1 cellular context compared by ENCODE assay signal in genomic region chr9:33721674-33722358, GRCh38.
TF ChIP-seq lines count a peak whose summit lies in the region.

No MANE protein-coding gene starts in this region.

TF ChIP-seq in SK-N-SH, 30 proteins besides CTCF, POLR2A, EP300 and RAD21 (continued from another document):
- TF ChIP-seq, protein P1, sequence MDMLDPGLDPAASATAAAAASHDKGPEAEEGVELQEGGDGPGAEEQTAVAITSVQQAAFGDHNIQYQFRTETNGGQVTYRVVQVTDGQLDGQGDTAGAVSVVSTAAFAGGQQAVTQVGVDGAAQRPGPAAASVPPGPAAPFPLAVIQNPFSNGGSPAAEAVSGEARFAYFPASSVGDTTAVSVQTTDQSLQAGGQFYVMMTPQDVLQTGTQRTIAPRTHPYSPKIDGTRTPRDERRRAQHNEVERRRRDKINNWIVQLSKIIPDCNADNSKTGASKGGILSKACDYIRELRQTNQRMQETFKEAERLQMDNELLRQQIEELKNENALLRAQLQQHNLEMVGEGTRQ (IDR thresholded peaks at IDR 0.05; ENCODE audit: borderline replicate concordance, low read depth, low read length): no peak
- TF ChIP-seq TEAD4 (IDR thresholded peaks at IDR 0.05; ENCODE audit: borderline replicate concordance, insufficient read depth) (no peak), GABPA (IDR thresholded peaks at IDR 0.05; ENCODE audit: low read depth) (no peak), TAF1 (IDR thresholded peaks at IDR 0.05; ENCODE audit: borderline replicate concordance, low read depth, low read length) (no peak), FOXM1 (IDR thresholded peaks at IDR 0.05; ENCODE audit: low read depth) (peak; percentile 72; the same call in 1 of the 2 replicates), FOXJ3 (CRISPR knock-in tag; IDR thresholded peaks at IDR 0.05) (no peak), MEF2A (IDR thresholded peaks at IDR 0.05; ENCODE audit: borderline replicate concordance, low read depth) (no peak), MAX (IDR thresholded peaks at IDR 0.05; ENCODE audit: low read depth) (peak; percentile 94), SMC3 (IDR thresholded peaks at IDR 0.05; ENCODE audit: low read depth, low read length) (peak; percentile 100), EZH2phosphoT487 (IDR thresholded peaks at IDR 0.05; ENCODE audit: borderline replicate concordance, low read depth) (no peak), CHD2 (IDR thresholded peaks at IDR 0.05; ENCODE audit: low read length, partially characterized antibody) (peak; percentile 73), FOSL2 (IDR thresholded peaks at IDR 0.05; ENCODE audit: borderline replicate concordance, low read depth) (no peak), GATA2 (CRISPR knock-in tag; IDR thresholded peaks at IDR 0.05) (no peak), RCOR1 (IDR thresholded peaks at IDR 0.05; ENCODE audit: low read length) (no peak), NRF1 (IDR thresholded peaks at IDR 0.05; ENCODE audit: low read depth, low read length) (peak; percentile 44), IRF3 (IDR thresholded peaks at IDR 0.05; ENCODE audit: low read depth, low read length) (no peak), TCF12 (IDR thresholded peaks at IDR 0.05) (peak; percentile 42; the same call in 1 of the 2 replicates)
- TF ChIP-seq, protein P2, sequence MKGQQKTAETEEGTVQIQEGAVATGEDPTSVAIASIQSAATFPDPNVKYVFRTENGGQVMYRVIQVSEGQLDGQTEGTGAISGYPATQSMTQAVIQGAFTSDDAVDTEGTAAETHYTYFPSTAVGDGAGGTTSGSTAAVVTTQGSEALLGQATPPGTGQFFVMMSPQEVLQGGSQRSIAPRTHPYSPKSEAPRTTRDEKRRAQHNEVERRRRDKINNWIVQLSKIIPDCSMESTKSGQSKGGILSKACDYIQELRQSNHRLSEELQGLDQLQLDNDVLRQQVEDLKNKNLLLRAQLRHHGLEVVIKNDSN (IDR thresholded peaks at IDR 0.05; ENCODE audit: borderline replicate concordance, low read depth): no peak
TF ChIP-seq in SK-N-SH: peak in this region for 7.
